24 cellular contexts compared by ENCODE assay signal in genomic region chr12:124471828-124472227, GRCh38.
DNase-seq lines count a peak whose midpoint lies in the region; ATAC-seq, FAIRE-seq and TF ChIP-seq lines count a peak whose summit lies in the region.
"Had no signal": no experiment of that assay in that cellular context is flagged by ENCODE, and none has a peak within 500 bp of the region (broad histone marks: within the 10 kb centered on the region; RNA-seq: fewer than 3 reads in every experiment).

No MANE protein-coding gene starts in this region.

- H3K36me3 Mint-ChIP-seq in MCF 10A (ENCODE audit: insufficient read depth, unreplicated experiment) (peaks cover 74% of the 10 kb centered on the region), Calu3 (ENCODE audit: insufficient read depth, unreplicated experiment) (peaks cover 62% of the 10 kb centered on the region)

- CTCF ChIA-PET in MCF 10A (lab: Yijun Ruan, JAX): interaction anchor here (0.6 to 1.2 kb wide), 4 partner anchors 73 to 295 kb away, joined by 3 to 4 read pairs (median 3); no protein-coding TSS in a partner anchor
- CTCF ChIA-PET in mammary epithelial cell (lab: Charles Lee; ENCODE audit: low non-redundant PET): no interaction called here
- CTCF ChIA-PET in Calu3 (lab: Charles Lee): interaction anchor here (0.6 kb wide), 1 partner anchor 12 kb away, joined by 3 read pairs; no protein-coding TSS in a partner anchor
- CTCF ChIA-PET in K562 (lab: Yijun Ruan, JAX; ENCODE audit: low intra/inter-chr PET ratio): no interaction called here

- H3K4me3 Mint-ChIP-seq in MCF 10A (ENCODE audit: unreplicated experiment): no peak overlapping the region
- no peak overlapping the region for H3K4me3 Mint-ChIP-seq in Calu3 (ENCODE audit: low read depth, unreplicated experiment)
- H3K4me3 Mint-ChIP-seq: CD4-positive, alpha-beta memory T cell; GM23338 had no signal

- H3K9me2 ChIP-seq in SU-DHL-6 (replicated peaks; ENCODE audit: insufficient read depth, low read length): no peaks in the 10 kb centered on the region

- no peak for TF ChIP-seq EP300 in K562 (IDR thresholded peaks at IDR 0.05; ENCODE audit: low read length)

- H3K36me3 ChIP-seq in mammary epithelial cell (ENCODE audit: insufficient read depth, low read length) (peaks cover 12% of the 10 kb centered on the region), SU-DHL-6 (ENCODE audit: low read length) (no peaks in the 10 kb centered on the region; the same call in 1 of the 2 replicates), K562 (ENCODE audit: control insufficient read depth, insufficient read depth, low read length) (peaks cover 59% of the 10 kb centered on the region; the same call in 2 of the 3 replicates), small intestine (ENCODE audit: control insufficient read depth in 2 of 2, insufficient read depth in 2 of 2, low read length in 2 of 2) (peaks cover 13 to 22% of the 10 kb centered on the region in 2 donors)

- no peak overlapping the region for H3K4me3 ChIP-seq in mammary epithelial cell (replicated peaks in 1 of 3; ENCODE audit: insufficient read depth in 1 of 3, low read depth in 2 of 3, low read length in 3 of 3)
- no peak overlapping the region for H3K4me3 ChIP-seq in SU-DHL-6 (ENCODE audit: insufficient read depth, low read length, poor library complexity, severe bottlenecking)
- H3K4me3 ChIP-seq in K562: no peak overlapping the region
- H3K4me3 ChIP-seq in small intestine (ENCODE audit: low read depth in 1 of 2, low read length in 2 of 2): no peak overlapping the region
- H3K4me3 ChIP-seq: GM23338, HAP-1 had no signal

- TF ChIP-seq POLR2A in K562 (conservative IDR thresholded peaks at IDR 0.05): no peak

- TF ChIP-seq RAD21 in K562 (CRISPR knock-in tag; conservative IDR thresholded peaks at IDR 0.05 in 1 of 2, IDR thresholded peaks at IDR 0.05 in 1 of 2): no peak

- intact Hi-C loops in MCF 10A (cut with micrococcal nuclease) (no loop called here), mammary epithelial cell (cut with micrococcal nuclease) (no loop called here), Calu3 (cut with micrococcal nuclease; ENCODE audit: unreplicated experiment) (no loop called here), K562 (cut with micrococcal nuclease) (loop anchor here (10.0 kb wide), 1 partner anchor 117 kb away; no protein-coding TSS in a partner anchor)

- H3K9me3 ChIP-seq in mammary epithelial cell (replicated peaks; ENCODE audit: insufficient read depth, low read length) (peaks cover 11% of the 10 kb centered on the region), SU-DHL-6 (ENCODE audit: insufficient read depth, low read length) (no peaks in the 10 kb centered on the region; the same call in 1 of the 2 replicates), K562 (replicated peaks; ENCODE audit: control insufficient read depth, insufficient read depth, low read depth, low read length) (peaks cover 17% of the 10 kb centered on the region), small intestine (ENCODE audit: control insufficient read depth, low read depth) (no peaks in the 10 kb centered on the region)

- H3K9ac ChIP-seq in mammary epithelial cell (ENCODE audit: insufficient read depth, low read length): no peak overlapping the region
- no peak overlapping the region for H3K9ac ChIP-seq in SU-DHL-6 (ENCODE audit: low read length)
- no peak overlapping the region for H3K9ac ChIP-seq in K562 (ENCODE audit: insufficient read depth in 1 of 2, low read depth in 2 of 2, low read length in 2 of 2)
- H3K9ac ChIP-seq: BLaER1 treated with 17β-estradiol and CSF1 and Interleukin-3, amounts not matched to agents 10 nM and 100 nM had no signal

- POLR2A ChIA-PET in MCF 10A (lab: Yijun Ruan, JAX): interaction anchor here (0.5 kb wide), 1 partner anchor 495 kb away, joined by 5 read pairs; no protein-coding TSS in a partner anchor
- POLR2A ChIA-PET in K562 (lab: Yijun Ruan, JAX): interaction anchor here (0.8 kb wide), 2 partner anchors 16 to 127 kb away, joined by 3 read pairs; no protein-coding TSS in a partner anchor

- H2AFZ ChIP-seq in mammary epithelial cell (ENCODE audit: low read depth, low read length) (no peak overlapping the region), SU-DHL-6 (ENCODE audit: low read depth, low read length, severe bottlenecking) (no peak overlapping the region), K562 (ENCODE audit: low read depth, low read length) (no peak overlapping the region)
- H2AFZ ChIP-seq: GM23338 had no signal

- in situ Hi-C loops in mammary epithelial cell (cut with MboI; ENCODE audit: low sequenced_read_pairs in 2 of 2) (no loop called here), K562 (cut with MboI) (no loop called here)

- H3K4me1 ChIP-seq in mammary epithelial cell (ENCODE audit: insufficient read depth, low read length) (peaks cover 3% of the 10 kb centered on the region), K562 (replicated peaks in 1 of 2; ENCODE audit: control insufficient read depth in 2 of 2, insufficient read depth in 2 of 2, low read length in 2 of 2) (no peaks in the 10 kb centered on the region), small intestine (ENCODE audit: control insufficient read depth in 2 of 2, insufficient read depth in 1 of 2, low read depth in 1 of 2, low read length in 1 of 2) (no peaks in the 10 kb centered on the region)
- H3K4me1 ChIP-seq: BE2C, HAP-1 had no signal

- H3K4me2 ChIP-seq in mammary epithelial cell (ENCODE audit: insufficient read depth, low read depth, low read length) (no peak overlapping the region), SU-DHL-6 (ENCODE audit: low read depth, low read length, poor library complexity, severe bottlenecking) (no peak overlapping the region), K562 (ENCODE audit: insufficient read depth, low read length) (no peak overlapping the region)
- H3K4me2 ChIP-seq: BLaER1 treated with 17β-estradiol and CSF1 and Interleukin-3, amounts not matched to agents 10 nM and 100 nM; GM23338 had no signal

- H3K27ac Mint-ChIP-seq in MCF 10A (ENCODE audit: low read depth, unreplicated experiment) (no peak overlapping the region), Calu3 (ENCODE audit: unreplicated experiment) (no peak overlapping the region)
- H3K27ac Mint-ChIP-seq: GM23338 had no signal

- TF ChIP-seq CTCF in MCF 10A (IDR thresholded peaks at IDR 0.05; ENCODE audit: unreplicated experiment): no peak
- TF ChIP-seq CTCF in mammary epithelial cell (conservative IDR thresholded peaks at IDR 0.05 in 1 of 2, IDR thresholded peaks at IDR 0.05 in 1 of 2; ENCODE audit: extremely low read depth in 1 of 2, insufficient read depth in 1 of 2, low read depth in 1 of 2, low read length in 2 of 2): no peak
- no peak for TF ChIP-seq CTCF in Calu3 (IDR thresholded peaks at IDR 0.05; ENCODE audit: unreplicated experiment)
- TF ChIP-seq CTCF in SU-DHL-6 (IDR thresholded peaks at IDR 0.05; ENCODE audit: insufficient read depth, low read length, poor library complexity, severe bottlenecking): no peak
- no peak for TF ChIP-seq CTCF in K562 (IDR thresholded peaks at IDR 0.05 in 2 of 3, conservative IDR thresholded peaks at IDR 0.05 in 1 of 3; ENCODE audit: insufficient read depth in 2 of 3, low read depth in 1 of 3, low read length in 3 of 3)

- no peaks in the 10 kb centered on the region for H3F3A ChIP-seq in SU-DHL-6 (ENCODE audit: insufficient read depth)

- no peak overlapping the region for H3K27ac ChIP-seq in mammary epithelial cell (ENCODE audit: insufficient read depth, low read depth, low read length)
- peak overlapping the region; percentile 23; the same call in 1 of the 2 replicates for H3K27ac ChIP-seq in SU-DHL-6 (ENCODE audit: low read depth, low read length)
- H3K27ac ChIP-seq in K562 (ENCODE audit: extremely low read depth, low read depth, low read length): no peak overlapping the region
- H3K27ac ChIP-seq in small intestine (ENCODE audit: low read depth in 1 of 2, low read length in 1 of 2): no peak overlapping the region
- H3K27ac ChIP-seq: 22Rv1 had no signal

- dilution Hi-C loops in mammary epithelial cell (cut with HindIII; ENCODE audit: low sequenced_read_pairs): no loop called here

- no peak for FAIRE-seq in K562 (lab: Jason Lieb, UNC)
- no peak for FAIRE-seq in small intestine (lab: Jason Lieb, UNC)
- FAIRE-seq: A204.1, GM12891, GM18507, H54 had no signal

- H4K20me1 ChIP-seq in mammary epithelial cell (ENCODE audit: insufficient read depth, low read length) (no peaks in the 10 kb centered on the region), SU-DHL-6 (ENCODE audit: low read depth, low read length) (no peaks in the 10 kb centered on the region), K562 (replicated peaks; ENCODE audit: control insufficient read depth, insufficient read depth, low read length) (no peaks in the 10 kb centered on the region)

- ATAC-seq in K562 (no peak), HG03571 (IDR thresholded peaks at IDR 0.05; ENCODE audit: unreplicated experiment) (no peak)
- ATAC-seq: GM23338 had no signal

- BruUV-seq in MCF 10A (replicated peaks; lab: Mats Ljungman, UMichigan) (TSS peak; percentile 37), mammary epithelial cell (replicated peaks; lab: Mats Ljungman, UMichigan) (no TSS peak), Calu3 (replicated peaks; lab: Mats Ljungman, UMichigan) (TSS peak; percentile 50), K562 (replicated peaks; lab: Mats Ljungman, UMichigan) (TSS peak; percentile 40)

- H3K79me2 ChIP-seq in mammary epithelial cell (ENCODE audit: insufficient read depth, low read length) (peaks cover 59% of the 10 kb centered on the region), SU-DHL-6 (ENCODE audit: insufficient read depth, low read length) (no peaks in the 10 kb centered on the region), K562 (ENCODE audit: control insufficient read depth, insufficient read depth, low read length) (no peaks in the 10 kb centered on the region)

- no peaks in the 10 kb centered on the region for H3K27me3 ChIP-seq in mammary epithelial cell (ENCODE audit: insufficient read depth, low read length)
- H3K27me3 ChIP-seq in SU-DHL-6 (ENCODE audit: low read length): no peaks in the 10 kb centered on the region
- H3K27me3 ChIP-seq in K562 (ENCODE audit: control insufficient read depth in 2 of 2, insufficient read depth in 2 of 2, low read length in 2 of 2): no peaks in the 10 kb centered on the region
- H3K27me3 ChIP-seq in small intestine (ENCODE audit: control insufficient read depth in 2 of 2, insufficient read depth in 2 of 2, low read length in 2 of 2): no peaks in the 10 kb centered on the region
- H3K27me3 ChIP-seq: BE2C; BLaER1 treated with 17β-estradiol and CSF1 and Interleukin-3, amounts not matched to agents 10 nM and 100 nM had no signal

- H3K4me1 Mint-ChIP-seq in MCF 10A (ENCODE audit: insufficient read depth, unreplicated experiment) (no peaks in the 10 kb centered on the region), Calu3 (ENCODE audit: low read depth, unreplicated experiment) (no peaks in the 10 kb centered on the region)
- H3K4me1 Mint-ChIP-seq: GM23338 had no signal

- H3K27me3 Mint-ChIP-seq in MCF 10A (ENCODE audit: insufficient read depth, unreplicated experiment) (no peaks in the 10 kb centered on the region), Calu3 (ENCODE audit: unreplicated experiment) (no peaks in the 10 kb centered on the region)
- H3K27me3 Mint-ChIP-seq: CD4-positive, alpha-beta memory T cell had no signal

- H3K9me3 Mint-ChIP-seq in MCF 10A (ENCODE audit: unreplicated experiment) (peaks cover 10% of the 10 kb centered on the region), Calu3 (ENCODE audit: low read depth, unreplicated experiment) (peaks cover 6% of the 10 kb centered on the region)

- DNase-seq in MCF 10A (ENCODE audit: unreplicated experiment) (no peak), mammary epithelial cell (no peak), Calu3 (no peak), K562 (ENCODE audit: extremely low read depth in 1 of 4, low spot score in 3 of 4) (no peak), NCI-H510A (lab: John Stamatoyannopoulos, UW) (no peak), small intestine (no peak)
- DNase-seq: ACHN, AML-193, BE2C, COR-L47, DMS153, DND-41, GDM1 had no signal

- WGBS in mammary epithelial cell (ENCODE audit: low coverage, missing lambda C conversion rate): 94% methylated on average over 2 of the region's 2 CpGs
- 84% methylated on average over 2 of the region's 2 CpGs for WGBS in K562 (ENCODE audit: insufficient coverage, low coverage, missing lambda C conversion rate)
- 75 to 87% (median 87%) methylated on average over 2 of the region's 2 CpGs for WGBS in small intestine, 3 donors

- H3K9me1 ChIP-seq in K562 (ENCODE audit: control insufficient read depth, insufficient read depth, low read length): no peaks in the 10 kb centered on the region

Comparison
In these comparisons a context has a peak if more than half of its experiments do, and no peak if none do; other contexts are left out.
1. CTCF ChIA-PET loops: an anchor here in MCF 10A (0.6 to 1.2 kb wide) and Calu3 (0.6 kb wide); none called in mammary epithelial cell and K562.